ENCODE assay signal across 20 cellular contexts in the genomic region with DNA sequence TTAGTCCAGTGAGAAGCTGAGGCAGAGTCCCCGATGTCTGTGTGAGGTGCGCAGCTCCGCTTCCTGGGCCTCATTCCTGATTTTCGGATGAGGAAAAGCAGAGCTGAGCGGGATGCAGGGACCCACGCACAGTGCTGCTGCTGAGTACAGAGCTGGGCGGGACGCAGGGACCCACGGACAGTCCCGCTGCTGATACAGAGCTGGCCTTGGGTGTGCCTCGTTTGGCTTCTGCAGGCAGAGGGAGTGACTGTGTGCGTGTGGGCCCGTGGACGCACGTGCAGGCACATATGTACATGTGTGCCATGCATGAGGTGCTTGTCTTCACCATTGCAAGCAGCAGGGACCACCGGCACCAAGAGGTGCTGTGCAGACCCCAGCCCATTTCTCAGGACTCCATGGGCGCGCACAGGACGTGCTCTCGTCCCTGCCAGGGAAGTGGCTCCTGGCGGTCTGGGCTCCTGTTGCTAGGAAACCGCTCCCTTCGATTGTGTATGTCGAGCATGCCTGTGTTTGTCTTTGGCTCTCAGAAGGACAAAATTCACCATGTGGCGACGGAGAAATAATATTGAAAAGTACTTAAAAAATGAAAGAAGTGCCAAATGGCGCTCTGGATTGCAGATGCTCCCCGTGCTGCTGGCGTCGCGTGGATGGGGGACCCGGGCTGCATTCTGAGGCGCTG.
"Had no signal": no experiment of that assay in that cellular context is flagged by ENCODE, and none has a peak within 500 bp of the region (broad histone marks: within the 10 kb centered on the region; RNA-seq: fewer than 3 reads in every experiment).

No MANE protein-coding gene starts in this region.

- H3K9me3 Mint-ChIP-seq: activated T-helper 1 cell treated with anti-CD3 and anti-CD28 coated beads, Interleukin-12 subunit alpha, Interleukin-12 subunit beta, Interleukin-2, Interleukin-4 antibody, amounts not matched to agents 30 ng/mL and 10 ng/mL and 1 ng/mL, durations not matched to agents 14 hours and 24 hours and 36 hours had no signal

- H3K4me1 Mint-ChIP-seq: naive thymus-derived CD4-positive, alpha-beta T cell; stimulated activated effector memory CD8-positive, alpha-beta T cell treated with anti-CD3 and anti-CD28 coated beads, Interleukin-12 subunit alpha, Interleukin-12 subunit beta, amount 100 ng/mL, for 72 hours had no signal

- H3K4me1 ChIP-seq: adrenal gland, colonic mucosa, foreskin keratinocyte, tibial artery had no signal

- ATAC-seq: activated CD8-positive, alpha-beta T cell treated with anti-CD3 and anti-CD28 coated beads, Interleukin-2, amount 10 ng/mL, durations not matched to agents 7 days and 5 days; foreskin keratinocyte; left lobe of liver; naive thymus-derived CD4-positive, alpha-beta T cell; right cardiac atrium; stimulated activated effector memory CD8-positive, alpha-beta T cell treated with anti-CD3 and anti-CD28 coated beads, Interleukin-12 subunit alpha, Interleukin-12 subunit beta, amount 100 ng/mL, for 72 hours had no signal

- H3K4me2 ChIP-seq: smooth muscle cell had no signal

- H3K9me3 ChIP-seq: adrenal gland, colonic mucosa, tibial artery had no signal

- H3K36me3 ChIP-seq: adrenal gland, colonic mucosa, tibial artery had no signal

- H3K27me3 ChIP-seq: adrenal gland, colonic mucosa, foreskin keratinocyte had no signal

- DNase-seq: activated CD4-positive, alpha-beta T cell treated with anti-CD3 and anti-CD28 coated beads for 4 hours; activated CD8-positive, alpha-beta memory T cell treated with anti-CD3 and anti-CD28 coated beads, Interleukin-2, amount 50 U/mL, for 48 hours; activated CD8-positive, alpha-beta T cell treated with anti-CD3 and anti-CD28 coated beads, Interleukin-2, amount 10 ng/mL, durations not matched to agents 7 days and 5 days; activated naive CD4-positive, alpha-beta T cell treated with Interleukin-2 at 50 U/mL for 16 hours; adrenal gland; caudate nucleus; colonic mucosa; foreskin keratinocyte; head of caudate nucleus; islet precursor cell; mammary epithelial cell; naive thymus-derived CD4-positive, alpha-beta T cell; right cardiac atrium; T1000; tibial artery had no signal

- H3K4me3 ChIP-seq: adrenal gland, colonic mucosa, smooth muscle cell, tibial artery had no signal

- H3K36me3 Mint-ChIP-seq: naive thymus-derived CD4-positive, alpha-beta T cell; stimulated activated effector memory CD8-positive, alpha-beta T cell treated with anti-CD3 and anti-CD28 coated beads, Interleukin-12 subunit alpha, Interleukin-12 subunit beta, amount 100 ng/mL, for 72 hours had no signal

- H3K27ac ChIP-seq: adrenal gland, colonic mucosa, foreskin keratinocyte, tibial artery, VCaP had no signal

- H3K4me3 Mint-ChIP-seq: activated CD8-positive, alpha-beta T cell treated with anti-CD3 and anti-CD28 coated beads, Interleukin-2, amount 10 ng/mL, durations not matched to agents 7 days and 5 days; activated T-helper 1 cell treated with anti-CD3 and anti-CD28 coated beads, Interleukin-12 subunit alpha, Interleukin-12 subunit beta, Interleukin-2, Interleukin-4 antibody, amounts not matched to agents 30 ng/mL and 10 ng/mL and 1 ng/mL, durations not matched to agents 14 hours and 24 hours and 36 hours; naive thymus-derived CD4-positive, alpha-beta T cell; stimulated activated effector memory CD8-positive, alpha-beta T cell treated with anti-CD3 and anti-CD28 coated beads, Interleukin-12 subunit alpha, Interleukin-12 subunit beta, amount 100 ng/mL, for 72 hours had no signal

- H3K27ac Mint-ChIP-seq: activated CD8-positive, alpha-beta T cell treated with anti-CD3 and anti-CD28 coated beads, Interleukin-2, amount 10 ng/mL, durations not matched to agents 7 days and 5 days; activated T-helper 1 cell treated with anti-CD3 and anti-CD28 coated beads, Interleukin-12 subunit alpha, Interleukin-12 subunit beta, Interleukin-2, Interleukin-4 antibody, amounts not matched to agents 30 ng/mL and 10 ng/mL and 1 ng/mL, durations not matched to agents 14 hours and 24 hours and 36 hours; naive thymus-derived CD4-positive, alpha-beta T cell; stimulated activated effector memory CD8-positive, alpha-beta T cell treated with anti-CD3 and anti-CD28 coated beads, Interleukin-12 subunit alpha, Interleukin-12 subunit beta, amount 100 ng/mL, for 72 hours had no signal
